12 cellular contexts compared by ENCODE assay signal in genomic region chr5:134611515-134611914, GRCh38.
"Had no signal": no experiment of that assay in that cellular context is flagged by ENCODE, and none has a peak within 500 bp of the region (broad histone marks: within the 10 kb centered on the region; RNA-seq: fewer than 3 reads in every experiment).

No MANE protein-coding gene starts in this region.

- H3K4me3 Mint-ChIP-seq: nephron progenitor cell had no signal

- H3K27me3 ChIP-seq: heart left ventricle had no signal

- H3K9me3 Mint-ChIP-seq: nephron progenitor cell had no signal

- DNase-seq: activated CD4-positive, alpha-beta T cell treated with anti-CD3 and anti-CD28 coated beads, Interleukin-2, amount 50 U/mL, for 1 hour; activated CD4-positive, CD25-positive, alpha-beta regulatory T cell; activated naive CD4-positive, alpha-beta T cell; aorta; cortex of kidney; heart left ventricle; left ventricle myocardium inferior; mammary epithelial cell; nephron progenitor cell; occipital lobe; T1000 had no signal

- H3K9me3 ChIP-seq: heart left ventricle, left ventricle myocardium inferior, thoracic aorta had no signal

- H3K27ac Mint-ChIP-seq: nephron progenitor cell had no signal

- H3K4me3 ChIP-seq: heart left ventricle, left ventricle myocardium inferior, thoracic aorta had no signal

- H3K27ac ChIP-seq: heart left ventricle, left ventricle myocardium inferior, thoracic aorta had no signal

- ATAC-seq: heart left ventricle had no signal

- H3K4me1 Mint-ChIP-seq: nephron progenitor cell had no signal
